ENCODE assay signal across 1 cellular context in the genomic region with DNA sequence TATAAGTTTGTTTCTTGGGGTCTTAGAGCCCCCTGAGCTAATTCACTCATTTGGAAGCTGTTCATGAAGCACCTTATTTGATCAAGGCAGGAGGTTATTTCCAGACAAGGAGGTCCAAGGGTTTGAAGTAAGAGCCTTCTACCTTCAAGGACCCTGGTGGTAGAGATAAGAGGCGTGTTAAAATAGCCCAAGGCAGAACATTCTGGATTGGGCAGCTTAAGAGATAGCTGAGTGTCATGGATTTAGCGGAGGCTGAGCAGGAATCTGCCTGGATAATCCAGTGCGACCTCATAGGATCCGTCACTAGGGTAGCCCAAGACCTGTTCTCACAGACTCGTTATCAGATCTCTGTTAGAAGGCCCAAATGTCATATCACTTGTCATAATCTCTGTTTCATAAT.
TF ChIP-seq lines count a peak whose summit lies in the region.

No MANE protein-coding gene starts in this region.

TF ChIP-seq in K562, 482 proteins besides CTCF, POLR2A, EP300 and RAD21 (continued from another document and continues in another):
- TF ChIP-seq, protein P1, sequence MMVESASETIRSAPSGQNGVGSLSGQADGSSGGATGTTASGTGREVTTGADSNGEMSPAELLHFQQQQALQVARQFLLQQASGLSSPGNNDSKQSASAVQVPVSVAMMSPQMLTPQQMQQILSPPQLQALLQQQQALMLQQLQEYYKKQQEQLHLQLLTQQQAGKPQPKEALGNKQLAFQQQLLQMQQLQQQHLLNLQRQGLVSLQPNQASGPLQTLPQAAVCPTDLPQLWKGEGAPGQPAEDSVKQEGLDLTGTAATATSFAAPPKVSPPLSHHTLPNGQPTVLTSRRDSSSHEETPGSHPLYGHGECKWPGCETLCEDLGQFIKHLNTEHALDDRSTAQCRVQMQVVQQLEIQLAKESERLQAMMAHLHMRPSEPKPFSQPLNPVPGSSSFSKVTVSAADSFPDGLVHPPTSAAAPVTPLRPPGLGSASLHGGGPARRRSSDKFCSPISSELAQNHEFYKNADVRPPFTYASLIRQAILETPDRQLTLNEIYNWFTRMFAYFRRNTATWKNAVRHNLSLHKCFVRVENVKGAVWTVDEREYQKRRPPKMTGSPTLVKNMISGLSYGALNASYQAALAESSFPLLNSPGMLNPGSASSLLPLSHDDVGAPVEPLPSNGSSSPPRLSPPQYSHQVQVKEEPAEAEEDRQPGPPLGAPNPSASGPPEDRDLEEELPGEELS (CRISPR knock-in tag; IDR thresholded peaks at IDR 0.05; ENCODE audit: borderline replicate concordance), result no peak
- TF ChIP-seq ZNF274 (IDR thresholded peaks at IDR 0.05; ENCODE audit: borderline replicate concordance, low read depth, low read length) (no peak), HMG20B (CRISPR knock-in tag; IDR thresholded peaks at IDR 0.05) (no peak), ARNT (IDR thresholded peaks at IDR 0.05) (no peak), RBM34 (IDR thresholded peaks at IDR 0.05; ENCODE audit: borderline replicate concordance, insufficient read depth, low read length) (no peak), DPF2 (IDR thresholded peaks at IDR 0.05) (peak; percentile 55; the same call in 1 of the 2 replicates), TRIM24 (IDR thresholded peaks at IDR 0.05) (no peak), KAT8 (IDR thresholded peaks at IDR 0.05; ENCODE audit: low read depth) (no peak), ZNF165 (CRISPR knock-in tag; IDR thresholded peaks at IDR 0.05; ENCODE audit: borderline replicate concordance) (no peak), RBM17 (IDR thresholded peaks at IDR 0.05; ENCODE audit: borderline replicate concordance, low read depth, low read length) (no peak), ZNF282 (CRISPR knock-in tag; IDR thresholded peaks at IDR 0.05) (no peak), CREB3L1 (IDR thresholded peaks at IDR 0.05; ENCODE audit: borderline replicate concordance, low read depth) (no peak), CC2D1A (IDR thresholded peaks at IDR 0.05) (peak; percentile 53; the same call in 1 of the 2 replicates), XRCC4 (IDR thresholded peaks at IDR 0.05; ENCODE audit: extremely low read depth, insufficient read depth, insufficient read length) (no peak), FOXJ2 (tag; IDR thresholded peaks at IDR 0.05) (no peak), BRF2 (IDR thresholded peaks at IDR 0.05; ENCODE audit: borderline replicate concordance, insufficient read depth, insufficient read length) (no peak), VEZF1 (CRISPR knock-in tag; IDR thresholded peaks at IDR 0.05) (no peak), TEAD4 (IDR thresholded peaks at IDR 0.05; ENCODE audit: low read length) (peak; percentile 34; the same call in 1 of the 2 replicates), TEAD4 (CRISPR knock-in tag; IDR thresholded peaks at IDR 0.05; ENCODE audit: borderline replicate concordance) (no peak), ZNF174 (CRISPR knock-in tag; IDR thresholded peaks at IDR 0.05) (no peak), SP1 (CRISPR knock-in tag; IDR thresholded peaks at IDR 0.05) (no peak), ZNF592 (IDR thresholded peaks at IDR 0.05) (no peak), STAG1 (CRISPR knock-in tag; IDR thresholded peaks at IDR 0.05; ENCODE audit: borderline replicate concordance) (no peak), ESRRB (CRISPR knock-in tag; IDR thresholded peaks at IDR 0.05; ENCODE audit: borderline replicate concordance) (no peak), MCM3 (IDR thresholded peaks at IDR 0.05) (no peak), NFRKB (IDR thresholded peaks at IDR 0.05; ENCODE audit: low read depth) (no peak), FOXA3 (CRISPR knock-in tag; conservative IDR thresholded peaks at IDR 0.05 in 1 of 2, IDR thresholded peaks at IDR 0.05 in 1 of 2) (no peak), PRPF4 (IDR thresholded peaks at IDR 0.05; ENCODE audit: insufficient read depth, low read depth, low read length, poor library complexity, severe bottlenecking) (no peak)
- TF ChIP-seq, protein P2, sequence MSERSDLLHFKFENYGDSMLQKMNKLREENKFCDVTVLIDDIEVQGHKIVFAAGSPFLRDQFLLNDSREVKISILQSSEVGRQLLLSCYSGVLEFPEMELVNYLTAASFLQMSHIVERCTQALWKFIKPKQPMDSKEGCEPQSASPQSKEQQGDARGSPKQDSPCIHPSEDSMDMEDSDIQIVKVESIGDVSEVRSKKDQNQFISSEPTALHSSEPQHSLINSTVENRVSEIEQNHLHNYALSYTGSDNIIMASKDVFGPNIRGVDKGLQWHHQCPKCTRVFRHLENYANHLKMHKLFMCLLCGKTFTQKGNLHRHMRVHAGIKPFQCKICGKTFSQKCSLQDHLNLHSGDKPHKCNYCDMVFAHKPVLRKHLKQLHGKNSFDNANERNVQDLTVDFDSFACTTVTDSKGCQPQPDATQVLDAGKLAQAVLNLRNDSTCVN (CRISPR knock-in tag; IDR thresholded peaks at IDR 0.05), result no peak
- TF ChIP-seq, protein P3, sequence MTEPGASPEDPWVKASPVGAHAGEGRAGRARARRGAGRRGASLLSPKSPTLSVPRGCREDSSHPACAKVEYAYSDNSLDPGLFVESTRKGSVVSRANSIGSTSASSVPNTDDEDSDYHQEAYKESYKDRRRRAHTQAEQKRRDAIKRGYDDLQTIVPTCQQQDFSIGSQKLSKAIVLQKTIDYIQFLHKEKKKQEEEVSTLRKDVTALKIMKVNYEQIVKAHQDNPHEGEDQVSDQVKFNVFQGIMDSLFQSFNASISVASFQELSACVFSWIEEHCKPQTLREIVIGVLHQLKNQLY (CRISPR knock-in tag; conservative IDR thresholded peaks at IDR 0.05), result no peak
- TF ChIP-seq, protein P4, sequence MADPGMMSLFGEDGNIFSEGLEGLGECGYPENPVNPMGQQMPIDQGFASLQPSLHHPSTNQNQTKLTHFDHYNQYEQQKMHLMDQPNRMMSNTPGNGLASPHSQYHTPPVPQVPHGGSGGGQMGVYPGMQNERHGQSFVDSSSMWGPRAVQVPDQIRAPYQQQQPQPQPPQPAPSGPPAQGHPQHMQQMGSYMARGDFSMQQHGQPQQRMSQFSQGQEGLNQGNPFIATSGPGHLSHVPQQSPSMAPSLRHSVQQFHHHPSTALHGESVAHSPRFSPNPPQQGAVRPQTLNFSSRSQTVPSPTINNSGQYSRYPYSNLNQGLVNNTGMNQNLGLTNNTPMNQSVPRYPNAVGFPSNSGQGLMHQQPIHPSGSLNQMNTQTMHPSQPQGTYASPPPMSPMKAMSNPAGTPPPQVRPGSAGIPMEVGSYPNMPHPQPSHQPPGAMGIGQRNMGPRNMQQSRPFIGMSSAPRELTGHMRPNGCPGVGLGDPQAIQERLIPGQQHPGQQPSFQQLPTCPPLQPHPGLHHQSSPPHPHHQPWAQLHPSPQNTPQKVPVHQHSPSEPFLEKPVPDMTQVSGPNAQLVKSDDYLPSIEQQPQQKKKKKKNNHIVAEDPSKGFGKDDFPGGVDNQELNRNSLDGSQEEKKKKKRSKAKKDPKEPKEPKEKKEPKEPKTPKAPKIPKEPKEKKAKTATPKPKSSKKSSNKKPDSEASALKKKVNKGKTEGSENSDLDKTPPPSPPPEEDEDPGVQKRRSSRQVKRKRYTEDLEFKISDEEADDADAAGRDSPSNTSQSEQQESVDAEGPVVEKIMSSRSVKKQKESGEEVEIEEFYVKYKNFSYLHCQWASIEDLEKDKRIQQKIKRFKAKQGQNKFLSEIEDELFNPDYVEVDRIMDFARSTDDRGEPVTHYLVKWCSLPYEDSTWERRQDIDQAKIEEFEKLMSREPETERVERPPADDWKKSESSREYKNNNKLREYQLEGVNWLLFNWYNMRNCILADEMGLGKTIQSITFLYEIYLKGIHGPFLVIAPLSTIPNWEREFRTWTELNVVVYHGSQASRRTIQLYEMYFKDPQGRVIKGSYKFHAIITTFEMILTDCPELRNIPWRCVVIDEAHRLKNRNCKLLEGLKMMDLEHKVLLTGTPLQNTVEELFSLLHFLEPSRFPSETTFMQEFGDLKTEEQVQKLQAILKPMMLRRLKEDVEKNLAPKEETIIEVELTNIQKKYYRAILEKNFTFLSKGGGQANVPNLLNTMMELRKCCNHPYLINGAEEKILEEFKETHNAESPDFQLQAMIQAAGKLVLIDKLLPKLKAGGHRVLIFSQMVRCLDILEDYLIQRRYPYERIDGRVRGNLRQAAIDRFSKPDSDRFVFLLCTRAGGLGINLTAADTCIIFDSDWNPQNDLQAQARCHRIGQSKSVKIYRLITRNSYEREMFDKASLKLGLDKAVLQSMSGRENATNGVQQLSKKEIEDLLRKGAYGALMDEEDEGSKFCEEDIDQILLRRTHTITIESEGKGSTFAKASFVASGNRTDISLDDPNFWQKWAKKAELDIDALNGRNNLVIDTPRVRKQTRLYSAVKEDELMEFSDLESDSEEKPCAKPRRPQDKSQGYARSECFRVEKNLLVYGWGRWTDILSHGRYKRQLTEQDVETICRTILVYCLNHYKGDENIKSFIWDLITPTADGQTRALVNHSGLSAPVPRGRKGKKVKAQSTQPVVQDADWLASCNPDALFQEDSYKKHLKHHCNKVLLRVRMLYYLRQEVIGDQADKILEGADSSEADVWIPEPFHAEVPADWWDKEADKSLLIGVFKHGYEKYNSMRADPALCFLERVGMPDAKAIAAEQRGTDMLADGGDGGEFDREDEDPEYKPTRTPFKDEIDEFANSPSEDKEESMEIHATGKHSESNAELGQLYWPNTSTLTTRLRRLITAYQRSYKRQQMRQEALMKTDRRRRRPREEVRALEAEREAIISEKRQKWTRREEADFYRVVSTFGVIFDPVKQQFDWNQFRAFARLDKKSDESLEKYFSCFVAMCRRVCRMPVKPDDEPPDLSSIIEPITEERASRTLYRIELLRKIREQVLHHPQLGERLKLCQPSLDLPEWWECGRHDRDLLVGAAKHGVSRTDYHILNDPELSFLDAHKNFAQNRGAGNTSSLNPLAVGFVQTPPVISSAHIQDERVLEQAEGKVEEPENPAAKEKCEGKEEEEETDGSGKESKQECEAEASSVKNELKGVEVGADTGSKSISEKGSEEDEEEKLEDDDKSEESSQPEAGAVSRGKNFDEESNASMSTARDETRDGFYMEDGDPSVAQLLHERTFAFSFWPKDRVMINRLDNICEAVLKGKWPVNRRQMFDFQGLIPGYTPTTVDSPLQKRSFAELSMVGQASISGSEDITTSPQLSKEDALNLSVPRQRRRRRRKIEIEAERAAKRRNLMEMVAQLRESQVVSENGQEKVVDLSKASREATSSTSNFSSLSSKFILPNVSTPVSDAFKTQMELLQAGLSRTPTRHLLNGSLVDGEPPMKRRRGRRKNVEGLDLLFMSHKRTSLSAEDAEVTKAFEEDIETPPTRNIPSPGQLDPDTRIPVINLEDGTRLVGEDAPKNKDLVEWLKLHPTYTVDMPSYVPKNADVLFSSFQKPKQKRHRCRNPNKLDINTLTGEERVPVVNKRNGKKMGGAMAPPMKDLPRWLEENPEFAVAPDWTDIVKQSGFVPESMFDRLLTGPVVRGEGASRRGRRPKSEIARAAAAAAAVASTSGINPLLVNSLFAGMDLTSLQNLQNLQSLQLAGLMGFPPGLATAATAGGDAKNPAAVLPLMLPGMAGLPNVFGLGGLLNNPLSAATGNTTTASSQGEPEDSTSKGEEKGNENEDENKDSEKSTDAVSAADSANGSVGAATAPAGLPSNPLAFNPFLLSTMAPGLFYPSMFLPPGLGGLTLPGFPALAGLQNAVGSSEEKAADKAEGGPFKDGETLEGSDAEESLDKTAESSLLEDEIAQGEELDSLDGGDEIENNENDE (IDR thresholded peaks at IDR 0.05; ENCODE audit: low read depth, low read length), result no peak
